ENCODE assay signal across 16 cellular contexts in genomic region chrX:129193357-129193756, GRCh38.
DNase-seq lines count a peak whose midpoint lies in the region; ATAC-seq and TF ChIP-seq lines count a peak whose summit lies in the region.
"Had no signal": no experiment of that assay in that cellular context is flagged by ENCODE, and none has a peak within 500 bp of the region (broad histone marks: within the 10 kb centered on the region; RNA-seq: fewer than 3 reads in every experiment).

No MANE protein-coding gene starts in this region.

- H3K9me3 ChIP-seq in MG63 (no peaks in the 10 kb centered on the region), PC-3 (ENCODE audit: low read length) (no peaks in the 10 kb centered on the region)
- H3K9me3 ChIP-seq: HAP-1, thoracic aorta had no signal

- H3K9ac ChIP-seq in PC-3 (ENCODE audit: low read length), result no peak overlapping the region

- H3K4me1 ChIP-seq in PC-3 (ENCODE audit: insufficient read depth, low read length), result no peaks in the 10 kb centered on the region
- H3K4me1 ChIP-seq: HAP-1 had no signal

- ATAC-seq in PC-3 (peak; percentile 58), GM19035 (IDR thresholded peaks at IDR 0.05; ENCODE audit: unreplicated experiment) (no peak), HG03457 (IDR thresholded peaks at IDR 0.05; ENCODE audit: unreplicated experiment) (no peak), HG02571 (IDR thresholded peaks at IDR 0.05; ENCODE audit: unreplicated experiment) (no peak)
- ATAC-seq: activated CD8-positive, alpha-beta T cell treated with anti-CD3 and anti-CD28 coated beads for 36 hours; activated T-cell treated with anti-CD3 and anti-CD28 coated beads, Interleukin-2, amount 50 U/mL, for 72 hours had no signal

- no peak for TF ChIP-seq CTCF in PC-3 (conservative IDR thresholded peaks at IDR 0.05; ENCODE audit: low read depth, low read length)

- H3K9me2 ChIP-seq in PC-3 (replicated peaks; ENCODE audit: low read length), result no peaks in the 10 kb centered on the region

- H4K20me1 ChIP-seq in PC-3 (ENCODE audit: low read length), result no peaks in the 10 kb centered on the region

- H3K27me3 ChIP-seq in MG63 (no peaks in the 10 kb centered on the region), PC-3 (ENCODE audit: low read length) (no peaks in the 10 kb centered on the region)

- no peak overlapping the region for H3K4me2 ChIP-seq in PC-3 (ENCODE audit: low read length)

- no TSS peak for BruUV-seq in PC-3 (replicated peaks; lab: Mats Ljungman, UMichigan)

- no peaks in the 10 kb centered on the region for H3F3A ChIP-seq in PC-3 (ENCODE audit: low read length, unreplicated experiment)

- intact Hi-C loops in PC-3 (cut with micrococcal nuclease), result no loop called here

- DNase-seq in DMS 273 treated with DMSO at 0.1 percent for 48 hours (lab: John Stamatoyannopoulos, UW) (peak; percentile 8), MG63 (peak; percentile 19), PC-3 (peak; percentile 24), left kidney (ENCODE audit: low read depth, low spot score) (peak; percentile 1)
- DNase-seq: activated CD8-positive, alpha-beta T cell treated with anti-CD3 and anti-CD28 coated beads for 36 hours; activated naive CD8-positive, alpha-beta T cell treated with anti-CD3 and anti-CD28 coated beads for 36 hours; activated T-cell treated with anti-CD3 and anti-CD28 coated beads, Interleukin-2, amount 50 U/mL, for 72 hours; effector CD8-positive, alpha-beta T cell; MV-4-11; NCI-H226 had no signal

- CTCF ChIA-PET in PC-3 (lab: Charles Lee), result no interaction called here

- no peaks in the 10 kb centered on the region for H3K79me2 ChIP-seq in PC-3 (ENCODE audit: low read length)

- POLR2A ChIA-PET in PC-3 (lab: Charles Lee; ENCODE audit: unreplicated experiment), result no interaction called here

- H3K36me3 ChIP-seq in MG63, result no peaks in the 10 kb centered on the region
- H3K36me3 ChIP-seq in PC-3 (ENCODE audit: low read depth, low read length), result no peaks in the 10 kb centered on the region
- H3K36me3 ChIP-seq: HAP-1, thoracic aorta had no signal

- H3K4me3 ChIP-seq in MG63, result no peak overlapping the region
- no peak overlapping the region for H3K4me3 ChIP-seq in PC-3 (ENCODE audit: low read length)
- H3K4me3 ChIP-seq: HAP-1, thoracic aorta had no signal

- H3K27ac ChIP-seq in PC-3 (ENCODE audit: low read length), result no peak overlapping the region
- H3K27ac ChIP-seq: thoracic aorta, VCaP had no signal

- H2AFZ ChIP-seq in PC-3 (ENCODE audit: low read length), result no peak overlapping the region
